19 cellular contexts compared by ENCODE assay signal in the genomic region with DNA sequence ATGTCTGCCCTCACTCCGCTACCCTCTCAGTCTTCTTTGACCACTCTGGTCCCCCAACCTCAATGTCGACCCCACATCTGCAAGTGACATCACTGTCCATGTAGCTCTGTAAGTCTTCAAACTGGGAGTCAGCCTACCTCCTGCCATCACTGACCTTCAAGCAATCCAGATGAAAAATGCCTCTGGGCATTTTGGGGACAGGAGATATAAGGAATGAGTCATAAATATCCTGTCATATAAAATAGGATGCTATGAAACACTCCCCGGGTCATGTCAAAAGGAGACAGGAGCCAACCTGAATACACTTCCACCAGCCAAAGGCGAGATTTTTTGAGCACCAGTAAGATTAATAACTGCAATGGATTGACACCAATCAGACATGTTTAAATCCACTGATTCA.
"Had no signal": no experiment of that assay in that cellular context is flagged by ENCODE, and none has a peak within 500 bp of the region (broad histone marks: within the 10 kb centered on the region; RNA-seq: fewer than 3 reads in every experiment).

No MANE protein-coding gene starts in this region.

- H3K4me3 ChIP-seq: left ventricle myocardium inferior, lower lobe of right lung, right atrium auricular region, sigmoid colon, skin epidermis, testis, transverse colon had no signal

- DNase-seq: cortex of kidney; effector memory CD4-positive, alpha-beta T cell; left cardiac atrium; left ventricle myocardium inferior; lower lobe of right lung; mesenchymal stem cell; naive B cell; sigmoid colon; stimulated activated CD4-positive, alpha-beta T cell treated with anti-CD3 and anti-CD28 coated beads, Interleukin-2, amount 100 ng/mL, for 24 hours; stimulated activated CD4-positive, alpha-beta T cell treated with anti-CD3 and anti-CD28 coated beads, Interleukin-4, amount 100 ng/mL, for 4 hours; stimulated activated naive B cell treated with anti-CD40 and anti-IgM and Interleukin-4, amounts not matched to agents 10 μg/mL and 1 μg/mL and 100 μg/mL, for 72 hours; stimulated activated naive CD8-positive, alpha-beta T cell treated with anti-CD3 and anti-CD28 coated beads, Interleukin-15, amount 100 ng/mL, for 72 hours; testis; transverse colon had no signal

- FAIRE-seq: endometrium, frontal cortex, keratinocyte had no signal

- H3K4me3 Mint-ChIP-seq: naive B cell; stimulated activated naive B cell treated with anti-CD40 and anti-IgM and Interleukin-4, amounts not matched to agents 10 μg/mL and 1 μg/mL and 100 μg/mL, for 72 hours; stimulated activated naive CD8-positive, alpha-beta T cell treated with anti-CD3 and anti-CD28 coated beads, Interleukin-15, amount 100 ng/mL, for 72 hours had no signal

- H3K9me3 Mint-ChIP-seq: naive B cell; stimulated activated naive B cell treated with anti-CD40 and anti-IgM and Interleukin-4, amounts not matched to agents 10 μg/mL and 1 μg/mL and 100 μg/mL, for 72 hours; stimulated activated naive CD8-positive, alpha-beta T cell treated with anti-CD3 and anti-CD28 coated beads, Interleukin-15, amount 100 ng/mL, for 72 hours had no signal

- H3K27ac ChIP-seq: left ventricle myocardium inferior, lower lobe of right lung, right atrium auricular region, sigmoid colon, skin epidermis, testis, transverse colon had no signal

- H3K36me3 Mint-ChIP-seq: naive B cell; stimulated activated naive B cell treated with anti-CD40 and anti-IgM and Interleukin-4, amounts not matched to agents 10 μg/mL and 1 μg/mL and 100 μg/mL, for 72 hours had no signal

- H3K27ac Mint-ChIP-seq: stimulated activated naive B cell treated with anti-CD40 and anti-IgM and Interleukin-4, amounts not matched to agents 10 μg/mL and 1 μg/mL and 100 μg/mL, for 72 hours; stimulated activated naive CD8-positive, alpha-beta T cell treated with anti-CD3 and anti-CD28 coated beads, Interleukin-15, amount 100 ng/mL, for 72 hours had no signal

- H3K27me3 Mint-ChIP-seq: naive B cell had no signal

- ATAC-seq: left cardiac atrium; lower lobe of right lung; stimulated activated naive B cell treated with anti-CD40 and anti-IgM and Interleukin-4, amounts not matched to agents 10 μg/mL and 1 μg/mL and 100 μg/mL, for 72 hours; stimulated activated naive CD8-positive, alpha-beta T cell treated with anti-CD3 and anti-CD28 coated beads, Interleukin-15, amount 100 ng/mL, for 72 hours had no signal

- H3K9me3 ChIP-seq: left ventricle myocardium inferior, lower lobe of right lung, right atrium auricular region, sigmoid colon, testis, transverse colon had no signal
